Comparison of ENCODE assay signal across 1 cellular context in genomic region chr4:74316397-74316796, GRCh38.
TF ChIP-seq lines count a peak whose summit lies in the region.

No MANE protein-coding gene starts in this region.

TF ChIP-seq in K562, 482 proteins besides CTCF, POLR2A, EP300 and RAD21:
- TF ChIP-seq ZNF316 (IDR thresholded peaks at IDR 0.05) (peak; percentile 55; the same call in 1 of the 2 replicates), HMG20A (CRISPR knock-in tag; conservative IDR thresholded peaks at IDR 0.05) (no peak), KDM5B (IDR thresholded peaks at IDR 0.05; ENCODE audit: insufficient replicate concordance, low read depth, low read length) (no peak), DMBX1 (CRISPR knock-in tag; IDR thresholded peaks at IDR 0.05; ENCODE audit: borderline replicate concordance) (no peak), C11orf30 (IDR thresholded peaks at IDR 0.05; ENCODE audit: low read depth) (peak; percentile 72; the same call in 1 of the 2 replicates), POLR2AphosphoS5 (IDR thresholded peaks at IDR 0.05; ENCODE audit: control insufficient read depth, insufficient read depth, low read depth, low read length) (no peak), ATF7 (IDR thresholded peaks at IDR 0.05) (peak; percentile 39; the same call in 1 of the 2 replicates), TRIM24 (IDR thresholded peaks at IDR 0.05) (peak in 1 of 2 experiments; percentile 32; a peak in 1 of 4 replicates), ZNF354B (CRISPR knock-in tag; IDR thresholded peaks at IDR 0.05) (no peak), ZNF140 (CRISPR knock-in tag; IDR thresholded peaks at IDR 0.05) (no peak), CBX8 (IDR thresholded peaks at IDR 0.05; ENCODE audit: borderline replicate concordance, extremely low read depth, low read depth, low read length, poor library complexity, severe bottlenecking) (no peak), GATAD2A (IDR thresholded peaks at IDR 0.05) (no peak), MTA1 (IDR thresholded peaks at IDR 0.05; ENCODE audit: borderline replicate concordance) (no peak), RCOR1 (IDR thresholded peaks at IDR 0.05; ENCODE audit: borderline replicate concordance in 1 of 2, low read depth in 2 of 2, low read length in 2 of 2) (no peak), ZNF12 (CRISPR knock-in tag; IDR thresholded peaks at IDR 0.05) (no peak), CEBPG (CRISPR knock-in tag; IDR thresholded peaks at IDR 0.05) (peak; percentile 66), CEBPG (tag; conservative IDR thresholded peaks at IDR 0.05 in 1 of 2, IDR thresholded peaks at IDR 0.05 in 1 of 2) (peak in 1 of 2 experiments; percentile 74; a peak in 2 of 4 replicates), MAFG (tag; conservative IDR thresholded peaks at IDR 0.05) (peak; percentile 46; the same call in 1 of the 2 replicates)
- TF ChIP-seq, protein P1, sequence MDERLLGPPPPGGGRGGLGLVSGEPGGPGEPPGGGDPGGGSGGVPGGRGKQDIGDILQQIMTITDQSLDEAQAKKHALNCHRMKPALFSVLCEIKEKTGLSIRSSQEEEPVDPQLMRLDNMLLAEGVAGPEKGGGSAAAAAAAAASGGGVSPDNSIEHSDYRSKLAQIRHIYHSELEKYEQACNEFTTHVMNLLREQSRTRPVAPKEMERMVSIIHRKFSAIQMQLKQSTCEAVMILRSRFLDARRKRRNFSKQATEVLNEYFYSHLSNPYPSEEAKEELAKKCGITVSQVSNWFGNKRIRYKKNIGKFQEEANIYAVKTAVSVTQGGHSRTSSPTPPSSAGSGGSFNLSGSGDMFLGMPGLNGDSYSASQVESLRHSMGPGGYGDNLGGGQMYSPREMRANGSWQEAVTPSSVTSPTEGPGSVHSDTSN (CRISPR knock-in tag; IDR thresholded peaks at IDR 0.05; ENCODE audit: low read depth), result no peak
- TF ChIP-seq, protein P1 (tag; conservative IDR thresholded peaks at IDR 0.05; ENCODE audit: low read depth), result no peak
- TF ChIP-seq, protein P2, sequence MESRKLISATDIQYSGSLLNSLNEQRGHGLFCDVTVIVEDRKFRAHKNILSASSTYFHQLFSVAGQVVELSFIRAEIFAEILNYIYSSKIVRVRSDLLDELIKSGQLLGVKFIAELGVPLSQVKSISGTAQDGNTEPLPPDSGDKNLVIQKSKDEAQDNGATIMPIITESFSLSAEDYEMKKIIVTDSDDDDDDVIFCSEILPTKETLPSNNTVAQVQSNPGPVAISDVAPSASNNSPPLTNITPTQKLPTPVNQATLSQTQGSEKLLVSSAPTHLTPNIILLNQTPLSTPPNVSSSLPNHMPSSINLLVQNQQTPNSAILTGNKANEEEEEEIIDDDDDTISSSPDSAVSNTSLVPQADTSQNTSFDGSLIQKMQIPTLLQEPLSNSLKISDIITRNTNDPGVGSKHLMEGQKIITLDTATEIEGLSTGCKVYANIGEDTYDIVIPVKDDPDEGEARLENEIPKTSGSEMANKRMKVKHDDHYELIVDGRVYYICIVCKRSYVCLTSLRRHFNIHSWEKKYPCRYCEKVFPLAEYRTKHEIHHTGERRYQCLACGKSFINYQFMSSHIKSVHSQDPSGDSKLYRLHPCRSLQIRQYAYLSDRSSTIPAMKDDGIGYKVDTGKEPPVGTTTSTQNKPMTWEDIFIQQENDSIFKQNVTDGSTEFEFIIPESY (CRISPR knock-in tag; IDR thresholded peaks at IDR 0.05), result no peak
- TF ChIP-seq, protein P3, sequence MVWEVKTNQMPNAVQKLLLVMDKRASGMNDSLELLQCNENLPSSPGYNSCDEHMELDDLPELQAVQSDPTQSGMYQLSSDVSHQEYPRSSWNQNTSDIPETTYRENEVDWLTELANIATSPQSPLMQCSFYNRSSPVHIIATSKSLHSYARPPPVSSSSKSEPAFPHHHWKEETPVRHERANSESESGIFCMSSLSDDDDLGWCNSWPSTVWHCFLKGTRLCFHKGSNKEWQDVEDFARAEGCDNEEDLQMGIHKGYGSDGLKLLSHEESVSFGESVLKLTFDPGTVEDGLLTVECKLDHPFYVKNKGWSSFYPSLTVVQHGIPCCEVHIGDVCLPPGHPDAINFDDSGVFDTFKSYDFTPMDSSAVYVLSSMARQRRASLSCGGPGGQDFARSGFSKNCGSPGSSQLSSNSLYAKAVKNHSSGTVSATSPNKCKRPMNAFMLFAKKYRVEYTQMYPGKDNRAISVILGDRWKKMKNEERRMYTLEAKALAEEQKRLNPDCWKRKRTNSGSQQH (CRISPR knock-in tag; IDR thresholded peaks at IDR 0.05), result no peak
- TF ChIP-seq, protein P4, sequence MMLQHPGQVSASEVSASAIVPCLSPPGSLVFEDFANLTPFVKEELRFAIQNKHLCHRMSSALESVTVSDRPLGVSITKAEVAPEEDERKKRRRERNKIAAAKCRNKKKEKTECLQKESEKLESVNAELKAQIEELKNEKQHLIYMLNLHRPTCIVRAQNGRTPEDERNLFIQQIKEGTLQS (IDR thresholded peaks at IDR 0.05), result peak; percentile 68
- TF ChIP-seq, protein P4 (CRISPR knock-in tag; conservative IDR thresholded peaks at IDR 0.05), result no peak
